In the genomic region with DNA sequence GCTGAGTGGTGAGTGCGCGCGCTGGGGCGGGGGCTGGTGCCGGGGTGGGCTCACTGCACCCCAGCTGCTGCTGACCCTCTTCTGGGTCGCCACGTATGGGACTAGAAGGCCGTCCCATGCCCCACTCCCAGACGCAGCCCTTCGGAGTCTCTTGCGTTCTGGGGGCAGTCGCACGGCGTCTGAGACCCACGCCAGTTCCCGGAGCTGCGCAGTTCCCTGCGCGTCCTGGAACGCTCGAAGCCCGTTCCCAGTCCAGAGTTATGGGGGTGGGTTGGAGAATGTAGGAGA, we compare ENCODE assay signal across 10 cellular contexts. TPM values are rescaled to one million over a fixed set of nuclear protein-coding genes. Genes with fewer than 3 reads are reported as not detected.
A peak's percentile ranks its signal among the peaks of the same experiment; 100 is the strongest.
DNase-seq lines count a peak whose midpoint lies in the region; ATAC-seq, FAIRE-seq and TF ChIP-seq lines count a peak whose summit lies in the region.
"Had no signal": no experiment of that assay in that cellular context is flagged by ENCODE, and none has a peak within 500 bp of the region (broad histone marks: within the 10 kb centered on the region; RNA-seq: fewer than 3 reads in every experiment).

No MANE protein-coding gene starts in this region.

- H3K27ac ChIP-seq in astrocyte (ENCODE audit: low read depth, low read length) (peak overlapping the region; percentile 79), iPS-20b (ENCODE audit: low read length) (no peak overlapping the region), small intestine (ENCODE audit: low read depth in 1 of 2, low read length in 1 of 2) (peak overlapping the region in 1 of 2 donors; percentile 80)
- H3K27ac ChIP-seq: neutrophil had no signal

- H3K36me3 ChIP-seq in astrocyte (ENCODE audit: insufficient read depth, low read length) (peaks cover 8% of the 10 kb centered on the region), iPS-20b (ENCODE audit: insufficient read depth, low read depth, low read length) (no peaks in the 10 kb centered on the region), small intestine (ENCODE audit: control insufficient read depth in 2 of 2, insufficient read depth in 2 of 2, low read length in 2 of 2) (peaks cover 0 to 2% of the 10 kb centered on the region in 2 donors)
- H3K36me3 ChIP-seq: neutrophil had no signal

- H3K79me2 ChIP-seq in astrocyte (ENCODE audit: insufficient read depth, low read length), result peaks cover 21% of the 10 kb centered on the region

- WGBS in small intestine, 3 donors, result 1 to 2% (median 2%) methylated on average over 21 to 22 of the region's 22 CpGs

- H3K9me3 ChIP-seq in astrocyte (ENCODE audit: insufficient read depth, low read depth, low read length) (no peaks in the 10 kb centered on the region), iPS-20b (ENCODE audit: insufficient read depth, low read depth, low read length) (no peaks in the 10 kb centered on the region), small intestine (ENCODE audit: control insufficient read depth, low read depth) (no peaks in the 10 kb centered on the region)
- H3K9me3 ChIP-seq: neutrophil had no signal

- peaks cover 3% of the 10 kb centered on the region for H3K9me3 Mint-ChIP-seq in astrocyte (ENCODE audit: unreplicated experiment)

- H3K4me1 ChIP-seq in astrocyte (ENCODE audit: insufficient read depth, low read length) (peaks cover 25% of the 10 kb centered on the region), iPS-20b (ENCODE audit: insufficient read depth, low read length) (peaks cover 17% of the 10 kb centered on the region; the same call in 1 of the 2 replicates), small intestine (ENCODE audit: control insufficient read depth in 2 of 2, insufficient read depth in 1 of 2, low read depth in 1 of 2, low read length in 1 of 2) (no peaks in the 10 kb centered on the region)

- H3K4me3 ChIP-seq in HFF-Myc (replicated peaks; ENCODE audit: low read depth, low read length), result peak overlapping the region; percentile 77
- peak overlapping the region; percentile 69 for H3K4me3 ChIP-seq in astrocyte (ENCODE audit: insufficient read depth, low read depth, low read length)
- peak overlapping the region; percentile 80 for H3K4me3 ChIP-seq in iPS-20b (ENCODE audit: low read length)
- peak overlapping the region; percentile 9 to 28 for H3K4me3 ChIP-seq in small intestine (ENCODE audit: low read depth in 1 of 2, low read length in 2 of 2)

- no peak for DNase-seq in HFF-Myc (ENCODE audit: extremely low read depth, low read depth)
- no peak for DNase-seq in astrocyte (ENCODE audit: low read depth)
- DNase-seq in small intestine, result no peak
- no peak for DNase-seq in HuH-7 (ENCODE audit: low spot score)
- DNase-seq in activated CD4-positive, alpha-beta T cell treated with anti-CD3 and anti-CD28 coated beads, Interleukin-2, amount 50 U/mL, for 4 hours, result no peak

- H3K27me3 Mint-ChIP-seq in astrocyte (ENCODE audit: low read depth, unreplicated experiment), result no peaks in the 10 kb centered on the region

- H2AFZ ChIP-seq in astrocyte (ENCODE audit: low read depth, low read length), result peak overlapping the region; percentile 99

- peak overlapping the region; percentile 92 for H3K4me3 Mint-ChIP-seq in astrocyte (ENCODE audit: unreplicated experiment)

- H3K27ac Mint-ChIP-seq in astrocyte (ENCODE audit: unreplicated experiment), result no peak overlapping the region

- ATAC-seq in GM19463 (IDR thresholded peaks at IDR 0.05; ENCODE audit: unreplicated experiment) (no peak), HG03354 (IDR thresholded peaks at IDR 0.05; ENCODE audit: poor library complexity, severe bottlenecking, unreplicated experiment) (no peak)

- H3K36me3 Mint-ChIP-seq in astrocyte (ENCODE audit: low read depth, unreplicated experiment), result peaks cover 11% of the 10 kb centered on the region

- peaks cover 10% of the 10 kb centered on the region for H4K20me1 ChIP-seq in astrocyte (ENCODE audit: insufficient read depth, low read length)

- peaks cover 13% of the 10 kb centered on the region for H3K4me1 Mint-ChIP-seq in astrocyte (ENCODE audit: low read depth, unreplicated experiment)

- FAIRE-seq in astrocyte (lab: Jason Lieb, UNC), result no peak
- no peak for FAIRE-seq in small intestine (lab: Jason Lieb, UNC)
- FAIRE-seq: TTC549 had no signal

- TF ChIP-seq CTCF in HFF-Myc (IDR thresholded peaks at IDR 0.05; ENCODE audit: low read depth, low read length, missing control alignments) (no peak), astrocyte (IDR thresholded peaks at IDR 0.05; ENCODE audit: insufficient read depth, low read depth, low read length) (no peak)

- no peaks in the 10 kb centered on the region for H3K27me3 ChIP-seq in astrocyte (ENCODE audit: insufficient read depth, low read length)
- peaks cover 81% of the 10 kb centered on the region for H3K27me3 ChIP-seq in iPS-20b (ENCODE audit: insufficient read depth, low read length)
- H3K27me3 ChIP-seq in small intestine (ENCODE audit: control insufficient read depth in 2 of 2, insufficient read depth in 2 of 2, low read length in 2 of 2), result peaks cover 0 to 4% of the 10 kb centered on the region in 2 donors

- H3K9ac ChIP-seq in astrocyte (ENCODE audit: low read length), result peak overlapping the region; percentile 90
- no peak overlapping the region for H3K9ac ChIP-seq in iPS-20b (ENCODE audit: low read depth, low read length)

- peak overlapping the region; percentile 88 for H3K4me2 ChIP-seq in astrocyte (ENCODE audit: low read length)

RNA-seq across cellular contexts. Expression of gene LAYN, which starts 0.3 kb away (rescaled TPM):
- 47.5 and 54.5 TPM in 2 replicates for total RNA-seq in astrocyte
- 1 to 10 TPM in 2 of 3 donors, not detected in 1; 3.8 to 9.9 TPM for polyA plus RNA-seq in small intestine

RNA-seq across cellular contexts. Expression of gene HOATZ, which starts 26.3 kb away (rescaled TPM):
- 0.43 TPM in 2 replicates for total RNA-seq in astrocyte
- polyA plus RNA-seq in small intestine, result not detected

RNA-seq across cellular contexts. Expression of gene BTG4, which starts 28.7 kb away (rescaled TPM):
- total RNA-seq in astrocyte, result 0.50 and 0.55 TPM in 2 replicates
- not detected for polyA plus RNA-seq in small intestine

Comparison
In these comparisons a context has a peak if more than half of its experiments do, and no peak if none do; other contexts are left out.
1. H3K4me3 ChIP-seq: peak in every context shown above with its lines; median percentile 80 in iPS-20b; 77 in HFF-Myc; 69 in astrocyte; 18 in small intestine.